Comparison of ENCODE assay signal across 9 cellular contexts in genomic region chr1:151284013-151284577, GRCh38. TPM values are rescaled to one million over a fixed set of nuclear protein-coding genes. Genes with fewer than 3 reads are reported as not detected.
DNase-seq lines count a peak whose midpoint lies in the region; ATAC-seq and TF ChIP-seq lines count a peak whose summit lies in the region.
"Had no signal": no experiment of that assay in that cellular context is flagged by ENCODE, and none has a peak within 500 bp of the region (broad histone marks: within the 10 kb centered on the region; RNA-seq: fewer than 3 reads in every experiment).

No MANE protein-coding gene starts in this region.

- no peak for DNase-seq in activated CD8-positive, alpha-beta memory T cell treated with anti-CD3 and anti-CD28 coated beads, Interleukin-2, amount 10 ng/mL, durations not matched to agents 7 days and 5 days
- no peak for DNase-seq in activated CD8-positive, alpha-beta memory T cell treated with anti-CD3 and anti-CD28 coated beads, Interleukin-2, amount 50 U/mL, for 48 hours
- no peak for DNase-seq in activated B cell treated with CpG ODN at 0.5 μM for 24 hours
- DNase-seq in glutamatergic neuron: no peak
- no peak for DNase-seq in effector CD8-positive, alpha-beta T cell (lab: John Stamatoyannopoulos, UW)
- no peak for DNase-seq in NCI-H345 treated with DMSO at 0.1 percent for 48 hours (lab: John Stamatoyannopoulos, UW; ENCODE audit: unreplicated experiment)
- no peak for DNase-seq in occipital lobe (lab: John Stamatoyannopoulos, UW)
- DNase-seq: kidney glomerular epithelial cell had no signal

- peaks cover 25% of the 10 kb centered on the region for H3K4me1 Mint-ChIP-seq in activated CD8-positive, alpha-beta memory T cell treated with anti-CD3 and anti-CD28 coated beads, Interleukin-2, amount 10 ng/mL, durations not matched to agents 7 days and 5 days
- peaks cover 44% of the 10 kb centered on the region for H3K4me1 Mint-ChIP-seq in activated B cell treated with CpG ODN at 0.5 μM for 24 hours
- H3K4me1 Mint-ChIP-seq in glutamatergic neuron (ENCODE audit: low read depth, unreplicated experiment): peaks cover 21% of the 10 kb centered on the region
- peaks cover 44% of the 10 kb centered on the region for H3K4me1 Mint-ChIP-seq in stimulated activated memory B cell treated with anti-CD40 and anti-IgM and Interleukin-4, amounts not matched to agents 10 μg/mL and 1 μg/mL and 100 μg/mL, for 72 hours

- no peaks in the 10 kb centered on the region for H3K9me3 Mint-ChIP-seq in activated CD8-positive, alpha-beta memory T cell treated with anti-CD3 and anti-CD28 coated beads, Interleukin-2, amount 10 ng/mL, durations not matched to agents 7 days and 5 days (ENCODE audit: low read depth)
- no peaks in the 10 kb centered on the region for H3K9me3 Mint-ChIP-seq in activated B cell treated with CpG ODN at 0.5 μM for 24 hours
- H3K9me3 Mint-ChIP-seq in glutamatergic neuron (ENCODE audit: unreplicated experiment): peaks cover 12% of the 10 kb centered on the region
- H3K9me3 Mint-ChIP-seq in stimulated activated memory B cell treated with anti-CD40 and anti-IgM and Interleukin-4, amounts not matched to agents 10 μg/mL and 1 μg/mL and 100 μg/mL, for 72 hours: no peaks in the 10 kb centered on the region

- H3K36me3 Mint-ChIP-seq in activated CD8-positive, alpha-beta memory T cell treated with anti-CD3 and anti-CD28 coated beads, Interleukin-2, amount 10 ng/mL, durations not matched to agents 7 days and 5 days: peaks cover 16% of the 10 kb centered on the region
- peaks cover 54% of the 10 kb centered on the region for H3K36me3 Mint-ChIP-seq in activated B cell treated with CpG ODN at 0.5 μM for 24 hours (ENCODE audit: low read depth)
- H3K36me3 Mint-ChIP-seq in glutamatergic neuron (ENCODE audit: unreplicated experiment): peaks cover 8% of the 10 kb centered on the region
- H3K36me3 Mint-ChIP-seq in stimulated activated memory B cell treated with anti-CD40 and anti-IgM and Interleukin-4, amounts not matched to agents 10 μg/mL and 1 μg/mL and 100 μg/mL, for 72 hours: peaks cover 27% of the 10 kb centered on the region

- H3K4me3 Mint-ChIP-seq in activated CD8-positive, alpha-beta memory T cell treated with anti-CD3 and anti-CD28 coated beads, Interleukin-2, amount 10 ng/mL, durations not matched to agents 7 days and 5 days: peak overlapping the region; percentile 99
- peak overlapping the region; percentile 99 for H3K4me3 Mint-ChIP-seq in activated B cell treated with CpG ODN at 0.5 μM for 24 hours
- H3K4me3 Mint-ChIP-seq in glutamatergic neuron (ENCODE audit: unreplicated experiment): peak overlapping the region; percentile 90
- peak overlapping the region; percentile 99 for H3K4me3 Mint-ChIP-seq in stimulated activated memory B cell treated with anti-CD40 and anti-IgM and Interleukin-4, amounts not matched to agents 10 μg/mL and 1 μg/mL and 100 μg/mL, for 72 hours

- H3K27me3 Mint-ChIP-seq in activated CD8-positive, alpha-beta memory T cell treated with anti-CD3 and anti-CD28 coated beads, Interleukin-2, amount 10 ng/mL, durations not matched to agents 7 days and 5 days: no peaks in the 10 kb centered on the region
- H3K27me3 Mint-ChIP-seq in activated B cell treated with CpG ODN at 0.5 μM for 24 hours (no peaks in the 10 kb centered on the region), glutamatergic neuron (ENCODE audit: unreplicated experiment) (peaks cover 15% of the 10 kb centered on the region)
- no peaks in the 10 kb centered on the region for H3K27me3 Mint-ChIP-seq in stimulated activated memory B cell treated with anti-CD40 and anti-IgM and Interleukin-4, amounts not matched to agents 10 μg/mL and 1 μg/mL and 100 μg/mL, for 72 hours

- ATAC-seq in activated CD8-positive, alpha-beta memory T cell treated with anti-CD3 and anti-CD28 coated beads, Interleukin-2, amount 10 ng/mL, durations not matched to agents 7 days and 5 days: no peak
- no peak for ATAC-seq in activated B cell treated with CpG ODN at 0.5 μM for 24 hours (ENCODE audit: low read depth)
- ATAC-seq in stimulated activated memory B cell treated with anti-CD40 and anti-IgM and Interleukin-4, amounts not matched to agents 10 μg/mL and 1 μg/mL and 100 μg/mL, for 72 hours: no peak

- H3K27ac Mint-ChIP-seq in activated CD8-positive, alpha-beta memory T cell treated with anti-CD3 and anti-CD28 coated beads, Interleukin-2, amount 10 ng/mL, durations not matched to agents 7 days and 5 days: peak overlapping the region; percentile 37
- peak overlapping the region; percentile 82 for H3K27ac Mint-ChIP-seq in activated B cell treated with CpG ODN at 0.5 μM for 24 hours
- H3K27ac Mint-ChIP-seq in glutamatergic neuron (ENCODE audit: unreplicated experiment): peak overlapping the region; percentile 53
- H3K27ac Mint-ChIP-seq in stimulated activated memory B cell treated with anti-CD40 and anti-IgM and Interleukin-4, amounts not matched to agents 10 μg/mL and 1 μg/mL and 100 μg/mL, for 72 hours: peak overlapping the region; percentile 98

- CTCF ChIA-PET in activated CD8-positive, alpha-beta memory T cell treated with anti-CD3 and anti-CD28 coated beads, Interleukin-2, amount 10 ng/mL, durations not matched to agents 7 days and 5 days (lab: Charles Lee): interaction anchor here (1.0 to 2.2 kb wide), 4 partner anchors 10 to 57 kb away, joined by 3 to 10 read pairs (median 4); partner anchors contain the start of gene PI4KB
- CTCF ChIA-PET in activated B cell treated with CpG ODN at 0.5 μM for 24 hours (lab: Charles Lee): interaction anchor here (1.0 to 2.0 kb wide), 2 partner anchors 16 to 33 kb away, joined by 3 to 11 read pairs; no protein-coding TSS in a partner anchor

- POLR2A ChIA-PET in activated B cell treated with CpG ODN at 0.5 μM for 24 hours (lab: Charles Lee): interaction anchor here (0.6 to 1.8 kb wide), 11 partner anchors 9 to 226 kb away, joined by 3 to 14 read pairs (median 4); partner anchors contain the start of genes PI4KB, POGZ, PSMD4 and VPS72

- TF ChIP-seq CTCF in activated B cell treated with CpG ODN at 0.5 μM for 24 hours (IDR thresholded peaks at IDR 0.05) (no peak), glutamatergic neuron (IDR thresholded peaks at IDR 0.05; ENCODE audit: partially characterized antibody, unreplicated experiment) (no peak)

- intact Hi-C loops in activated B cell treated with CpG ODN at 0.5 μM for 24 hours (cut with micrococcal nuclease): loop anchor here (5.0 kb wide), 1 partner anchor 657 kb away; the partner anchor contains the start of gene ENSA

RNA-seq across cellular contexts. Expression of gene ZNF687, which starts 2.0 kb away (rescaled TPM):
- total RNA-seq in activated CD8-positive, alpha-beta memory T cell treated with anti-CD3 and anti-CD28 coated beads, Interleukin-2, amount 10 ng/mL, durations not matched to agents 7 days and 5 days: 10 to 100 TPM; 29.9 to 35.7 TPM
- total RNA-seq in activated B cell treated with CpG ODN at 0.5 μM for 24 hours (38.8 and 40.3 TPM in 2 replicates), glutamatergic neuron (ENCODE audit: unreplicated experiment) (34.4 TPM), occipital lobe (6.9 TPM)

RNA-seq across cellular contexts. Expression of gene PSMD4, which starts 29.6 kb away (rescaled TPM):
- total RNA-seq in activated CD8-positive, alpha-beta memory T cell treated with anti-CD3 and anti-CD28 coated beads, Interleukin-2, amount 10 ng/mL, durations not matched to agents 7 days and 5 days: 100 to 1,000 TPM; 187 to 223 TPM
- 189 and 201 TPM in 2 replicates for total RNA-seq in activated B cell treated with CpG ODN at 0.5 μM for 24 hours
- 250 TPM for total RNA-seq in glutamatergic neuron (ENCODE audit: unreplicated experiment)
- 82.0 TPM for total RNA-seq in occipital lobe

RNA-seq across cellular contexts. Expression of gene PI4KB, which starts 43.1 kb away (rescaled TPM):
- 10 to 100 TPM; 68.5 to 73.9 TPM for total RNA-seq in activated CD8-positive, alpha-beta memory T cell treated with anti-CD3 and anti-CD28 coated beads, Interleukin-2, amount 10 ng/mL, durations not matched to agents 7 days and 5 days
- total RNA-seq in activated B cell treated with CpG ODN at 0.5 μM for 24 hours (112 and 113 TPM in 2 replicates), glutamatergic neuron (ENCODE audit: unreplicated experiment) (68.7 TPM), occipital lobe (26.4 TPM)

Comparison
In these comparisons a context has a peak if more than half of its experiments do, and no peak if none do; other contexts are left out.
1. H3K27ac Mint-ChIP-seq: peak in every context shown above with its lines; median percentile 98 in stimulated activated memory B cell treated with anti-CD40 and anti-IgM and Interleukin-4, amounts not matched to agents 10 μg/mL and 1 μg/mL and 100 μg/mL, for 72 hours; 82 in activated B cell treated with CpG ODN at 0.5 μM for 24 hours; 53 in glutamatergic neuron; 37 in activated CD8-positive, alpha-beta memory T cell treated with anti-CD3 and anti-CD28 coated beads, Interleukin-2, amount 10 ng/mL, durations not matched to agents 7 days and 5 days.